1 cellular context compared by ENCODE assay signal in genomic region chr5:171963416-171963815, GRCh38.
TF ChIP-seq lines count a peak whose summit lies in the region.

No MANE protein-coding gene starts in this region.

TF ChIP-seq in WTC11, 78 proteins besides CTCF, POLR2A, EP300 and RAD21 (continued from another document):
- TF ChIP-seq ESRRA (CRISPR knock-in tag; IDR thresholded peaks at IDR 0.05; ENCODE audit: borderline replicate concordance) = no peak
- TF ChIP-seq PREB (CRISPR knock-in tag; IDR thresholded peaks at IDR 0.05; ENCODE audit: borderline replicate concordance) = no peak
- no peak for TF ChIP-seq TP53 (CRISPR knock-in tag; IDR thresholded peaks at IDR 0.05)
- TF ChIP-seq, protein P1, sequence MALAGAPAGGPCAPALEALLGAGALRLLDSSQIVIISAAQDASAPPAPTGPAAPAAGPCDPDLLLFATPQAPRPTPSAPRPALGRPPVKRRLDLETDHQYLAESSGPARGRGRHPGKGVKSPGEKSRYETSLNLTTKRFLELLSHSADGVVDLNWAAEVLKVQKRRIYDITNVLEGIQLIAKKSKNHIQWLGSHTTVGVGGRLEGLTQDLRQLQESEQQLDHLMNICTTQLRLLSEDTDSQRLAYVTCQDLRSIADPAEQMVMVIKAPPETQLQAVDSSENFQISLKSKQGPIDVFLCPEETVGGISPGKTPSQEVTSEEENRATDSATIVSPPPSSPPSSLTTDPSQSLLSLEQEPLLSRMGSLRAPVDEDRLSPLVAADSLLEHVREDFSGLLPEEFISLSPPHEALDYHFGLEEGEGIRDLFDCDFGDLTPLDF (CRISPR knock-in tag; IDR thresholded peaks at IDR 0.05) = no peak
- no peak for TF ChIP-seq PRDM15 (CRISPR knock-in tag; IDR thresholded peaks at IDR 0.05)
- no peak for TF ChIP-seq ETV6 (CRISPR knock-in tag; IDR thresholded peaks at IDR 0.05)
- no peak for TF ChIP-seq SP1 (CRISPR knock-in tag; conservative IDR thresholded peaks at IDR 0.05)
- no peak for TF ChIP-seq SMAD3 (CRISPR knock-in tag; IDR thresholded peaks at IDR 0.05; ENCODE audit: borderline replicate concordance)
TF ChIP-seq in WTC11: peak in this region for 0.
